Comparison of ENCODE assay signal across 8 cellular contexts in the genomic region with DNA sequence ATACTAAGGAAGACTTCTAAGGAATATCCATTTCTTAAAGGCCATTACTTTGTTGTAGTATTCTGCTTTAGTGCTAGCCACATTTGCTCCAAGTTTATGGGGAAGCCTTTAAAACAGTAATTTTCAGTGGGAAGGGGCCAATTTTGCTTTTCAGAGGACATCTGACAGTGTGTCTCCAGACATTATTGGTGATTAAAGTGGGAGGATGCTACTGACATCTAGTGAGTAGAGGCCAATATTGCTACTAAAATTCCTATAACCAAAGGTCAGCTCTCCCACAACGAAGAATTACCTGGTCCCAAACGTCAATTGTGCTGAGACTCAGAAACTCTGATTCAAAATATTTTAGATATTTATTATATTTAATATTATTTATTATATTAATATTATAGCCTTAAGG. TPM values are rescaled to one million over a fixed set of nuclear protein-coding genes. Genes with fewer than 3 reads are reported as not detected.
A peak's percentile ranks its signal among the peaks of the same experiment; 100 is the strongest.
DNase-seq lines count a peak whose midpoint lies in the region; ATAC-seq, FAIRE-seq and TF ChIP-seq lines count a peak whose summit lies in the region.

No MANE protein-coding gene starts in this region.

- H3K27me3 ChIP-seq in keratinocyte (ENCODE audit: control insufficient read depth, extremely low read depth, insufficient read depth, low read length) (no peaks in the 10 kb centered on the region), prostate gland (replicated peaks; ENCODE audit: insufficient read depth) (no peaks in the 10 kb centered on the region)

- intact Hi-C loops in prostate gland (cut with DNase I) = no loop called here

- no peak overlapping the region for H2AFZ ChIP-seq in keratinocyte (ENCODE audit: control insufficient read depth, low read length)

- H3K4me3 ChIP-seq in LNCaP clone FGC (ENCODE audit: low read depth, low read length) (no peak overlapping the region), keratinocyte (ENCODE audit: control insufficient read depth in 2 of 3, extremely low read depth in 1 of 3, insufficient read depth in 2 of 3, low read depth in 1 of 3, low read length in 3 of 3) (no peak overlapping the region), prostate gland (no peak overlapping the region)

- H3K4me1 ChIP-seq in keratinocyte (ENCODE audit: control insufficient read depth, extremely low read depth, insufficient read depth, low read length) (peaks cover 10% of the 10 kb centered on the region), prostate gland (replicated peaks) (no peaks in the 10 kb centered on the region)

- H3K4me2 ChIP-seq in keratinocyte (ENCODE audit: control insufficient read depth, extremely low read depth, insufficient read depth, low read depth, low read length) = no peak overlapping the region

- H3K27ac ChIP-seq in VCaP (peak overlapping the region; percentile 19; the same call in 1 of the 2 replicates), keratinocyte (ENCODE audit: control insufficient read depth, insufficient read depth, low read length) (no peak overlapping the region), prostate gland (no peak overlapping the region)

- no peak for TF ChIP-seq POLR2A in prostate gland (IDR thresholded peaks at IDR 0.05)

- WGBS in prostate gland = 6% methylated on average over 2 of the region's 2 CpGs

- no peak for ATAC-seq in HG03159 (IDR thresholded peaks at IDR 0.05; ENCODE audit: unreplicated experiment)

- H3K9me1 ChIP-seq in keratinocyte (ENCODE audit: control insufficient read depth, extremely low read depth, insufficient read depth, low read length) = no peaks in the 10 kb centered on the region

- TF ChIP-seq CTCF in LNCaP clone FGC (IDR thresholded peaks at IDR 0.05; ENCODE audit: control insufficient read depth, extremely low read depth, insufficient read depth) (peak; percentile 73), VCaP (conservative IDR thresholded peaks at IDR 0.05) (peak; percentile 77), keratinocyte (optimal IDR thresholded peaks at IDR 0.05 in 1 of 3, IDR thresholded peaks at IDR 0.05 in 1 of 3, conservative IDR thresholded peaks at IDR 0.05 in 1 of 3; ENCODE audit: extremely low read depth in 1 of 3, insufficient read depth in 2 of 3, low read length in 3 of 3) (peak; percentile 34 to 41 (median 37)), prostate gland (IDR thresholded peaks at IDR 0.05) (peak in 2 of 4 experiments; percentile 43 to 59)

- H3K36me3 ChIP-seq in keratinocyte (ENCODE audit: control insufficient read depth in 2 of 2, extremely low read depth in 1 of 2, insufficient read depth in 2 of 2, low read length in 2 of 2) = no peaks in the 10 kb centered on the region
- H3K36me3 ChIP-seq in prostate gland = no peaks in the 10 kb centered on the region

- FAIRE-seq in keratinocyte (lab: Jason Lieb, UNC) = peak; percentile 29

- dilution Hi-C loops in keratinocyte (cut with MboI; ENCODE audit: extremely low pct_ligation_motif_present, low sequenced_read_pairs) = no loop called here

- no peaks in the 10 kb centered on the region for H4K20me1 ChIP-seq in keratinocyte (ENCODE audit: control insufficient read depth, extremely low read depth, insufficient read depth, low read length)

- no peak overlapping the region for H3K9ac ChIP-seq in keratinocyte (ENCODE audit: control insufficient read depth, extremely low read depth, insufficient read depth, low read length)

- no peaks in the 10 kb centered on the region for H3K79me2 ChIP-seq in keratinocyte (ENCODE audit: control insufficient read depth, insufficient read depth, low read length)

- H3K9me3 ChIP-seq in keratinocyte (ENCODE audit: control insufficient read depth, low read depth, low read length) = no peaks in the 10 kb centered on the region
- H3K9me3 ChIP-seq in prostate gland = no peaks in the 10 kb centered on the region

- DNase-seq in DMS53 (lab: John Stamatoyannopoulos, UW) (peak; percentile 65), LNCaP clone FGC (ENCODE audit: low read depth) (peak; percentile 70), keratinocyte (ENCODE audit: low read depth, low spot score) (no peak), prostate gland (ENCODE audit: low spot score) (no peak), NCI-H1048 (lab: John Stamatoyannopoulos, UW) (no peak)
- no peak for DNase-seq in activated CD4-positive, alpha-beta T cell treated with anti-CD3 and anti-CD28 coated beads, Interleukin-2, amount 50 U/mL, for 1 hour

RNA-seq across cellular contexts. Expression of a gene that starts 24.8 kb away (rescaled TPM):
- polyA plus RNA-seq in keratinocyte = not detected in 3 replicates
- not detected for polyA plus RNA-seq in keratinocyte (2011; ENCODE audit: low read depth)
- not detected in 2 replicates for polyA plus RNA-seq in keratinocyte (2011; cell fraction: cytosol; rRNA removed)
- not detected in 2 replicates for polyA plus RNA-seq in keratinocyte (2011; cell fraction: nucleus; rRNA removed)
- not detected in 2 replicates for polyA plus RNA-seq in keratinocyte (2012; ENCODE audit: low replicate concordance)
- polyA minus RNA-seq in keratinocyte = not detected in 3 replicates
- polyA minus RNA-seq in keratinocyte (2011; cell fraction: cytosol; rRNA and poly(A)+ RNA removed) = not detected
- not detected in 2 replicates for polyA minus RNA-seq in keratinocyte (2011; cell fraction: nucleus; rRNA and poly(A)+ RNA removed)
- under 1 TPM in 1 of 2 donors, not detected in 1; 0.51 TPM for total RNA-seq in prostate gland

Comparison
In these comparisons a context has a peak if more than half of its experiments do, and no peak if none do; other contexts are left out.
1. DNase-seq: peak in DMS53 (single experiment) and LNCaP clone FGC (single experiment); none in keratinocyte (single experiment), prostate gland (single experiment), NCI-H1048 (single experiment) and activated CD4-positive, alpha-beta T cell treated with anti-CD3 and anti-CD28 coated beads, Interleukin-2, amount 50 U/mL, for 1 hour (single experiment).